ENCODE assay signal across 18 cellular contexts in genomic region chr3:193897288-193897687, GRCh38.
DNase-seq lines count a peak whose midpoint lies in the region; ATAC-seq and TF ChIP-seq lines count a peak whose summit lies in the region.
"Had no signal": no experiment of that assay in that cellular context is flagged by ENCODE, and none has a peak within 500 bp of the region (broad histone marks: within the 10 kb centered on the region; RNA-seq: fewer than 3 reads in every experiment).

No MANE protein-coding gene starts in this region.

- peaks cover 58% of the 10 kb centered on the region for H3K4me1 Mint-ChIP-seq in nephron
- H3K4me1 Mint-ChIP-seq: naive thymus-derived CD8-positive, alpha-beta T cell; stimulated activated naive CD8-positive, alpha-beta T cell treated with anti-CD3 and anti-CD28 coated beads, Interleukin-15, amount 100 ng/mL, for 72 hours had no signal

- H3K9me3 ChIP-seq in tibial nerve, result no peaks in the 10 kb centered on the region
- H3K9me3 ChIP-seq: breast epithelium had no signal

- peak overlapping the region; percentile 26 to 65 (median 62) for H3K27ac Mint-ChIP-seq in nephron
- H3K27ac Mint-ChIP-seq: naive thymus-derived CD8-positive, alpha-beta T cell had no signal

- no peak overlapping the region for H3K4me3 ChIP-seq in fibroblast of pulmonary artery (replicated peaks; ENCODE audit: low read depth, low read length)
- H3K4me3 ChIP-seq in tibial nerve, result peak overlapping the region in 1 of 4 donors; percentile 14
- H3K4me3 ChIP-seq: lung had no signal

- H3K27me3 Mint-ChIP-seq in nephron (ENCODE audit: low read depth), result peaks cover 8% of the 10 kb centered on the region
- H3K27me3 Mint-ChIP-seq: stimulated activated naive CD8-positive, alpha-beta T cell treated with anti-CD3 and anti-CD28 coated beads, Interleukin-15, amount 100 ng/mL, for 72 hours had no signal

- in situ Hi-C loops in ACHN (cut with HindIII; ENCODE audit: low pct_ligation_motif_present, low pct_unique_long_range_greater_than_20kb, low sequenced_read_pairs), result no loop called here

- DNase-seq in SK-N-DZ (ENCODE audit: low spot score) (peak; percentile 59), fibroblast of pulmonary artery (ENCODE audit: low read depth) (peak; percentile 11), tibial nerve (ENCODE audit: low spot score in 2 of 2) (peak; percentile 32 to 52), ACHN (no peak)
- no peak for DNase-seq in NK-92 treated with Interleukin-12 subunit alpha and Interleukin-12 subunit beta, amount 100 ng/mL, for 24 hours (lab: John Stamatoyannopoulos, UW)
- DNase-seq: activated CD8-positive, alpha-beta memory T cell treated with anti-CD3 and anti-CD28 coated beads for 24 hours; Kasumi-1; naive thymus-derived CD8-positive, alpha-beta T cell; NCI-H1417; NCI-H526 treated with DMSO at 0.1 percent for 48 hours; SIG-M5; stimulated activated naive CD8-positive, alpha-beta T cell treated with anti-CD3 and anti-CD28 coated beads, Interleukin-15, amount 100 ng/mL, for 72 hours had no signal

- H3K27ac ChIP-seq in tibial nerve, result peak overlapping the region in 3 of 4 donors; percentile 34 to 79 (median 73)
- H3K27ac ChIP-seq: epithelial cell of prostate had no signal

- no peaks in the 10 kb centered on the region for H3K36me3 Mint-ChIP-seq in nephron (ENCODE audit: low read depth)
- H3K36me3 Mint-ChIP-seq: naive thymus-derived CD8-positive, alpha-beta T cell had no signal

- H3K9me3 Mint-ChIP-seq in nephron, result peaks cover 3% of the 10 kb centered on the region
- H3K9me3 Mint-ChIP-seq: stimulated activated naive CD8-positive, alpha-beta T cell treated with anti-CD3 and anti-CD28 coated beads, Interleukin-15, amount 100 ng/mL, for 72 hours had no signal

- TF ChIP-seq POLR2A in tibial nerve (IDR thresholded peaks at IDR 0.05), result no peak

- no peaks in the 10 kb centered on the region for H3K36me3 ChIP-seq in tibial nerve
- H3K36me3 ChIP-seq: breast epithelium had no signal

- no peak for TF ChIP-seq CTCF in fibroblast of pulmonary artery (IDR thresholded peaks at IDR 0.05; ENCODE audit: low read length, missing control alignments)
- no peak for TF ChIP-seq CTCF in nephron (IDR thresholded peaks at IDR 0.05; ENCODE audit: unreplicated experiment in 3 of 3)
- TF ChIP-seq CTCF in tibial nerve (IDR thresholded peaks at IDR 0.05), result no peak

- ATAC-seq in HG03039 (IDR thresholded peaks at IDR 0.05; ENCODE audit: unreplicated experiment), result no peak
- ATAC-seq: activated CD4-positive, CD25-positive, alpha-beta regulatory T cell treated with anti-CD3 and anti-CD28 coated beads, Interleukin-2, amount 50 U/mL, for 24 hours; naive thymus-derived CD8-positive, alpha-beta T cell; stimulated activated naive CD8-positive, alpha-beta T cell treated with anti-CD3 and anti-CD28 coated beads, Interleukin-15, amount 100 ng/mL, for 72 hours had no signal

- H3K4me3 Mint-ChIP-seq in nephron, result peak overlapping the region in 1 of 3 experiments; percentile 42
- H3K4me3 Mint-ChIP-seq: naive thymus-derived CD8-positive, alpha-beta T cell; stimulated activated naive CD8-positive, alpha-beta T cell treated with anti-CD3 and anti-CD28 coated beads, Interleukin-15, amount 100 ng/mL, for 72 hours had no signal

- WGBS in tibial nerve, 2 donors, result 60 to 61% methylated on average over 10 of the region's 10 CpGs

- H3K4me1 ChIP-seq in tibial nerve, result peaks cover 0 to 48% (median 21%) of the 10 kb centered on the region in 4 donors
- H3K4me1 ChIP-seq: breast epithelium had no signal

- no peak for TF ChIP-seq EP300 in tibial nerve (IDR thresholded peaks at IDR 0.05)

- no peaks in the 10 kb centered on the region for H3K27me3 ChIP-seq in tibial nerve
- H3K27me3 ChIP-seq: breast epithelium had no signal

Comparison
In these comparisons a context has a peak if more than half of its experiments do, and no peak if none do; other contexts are left out.
1. DNase-seq: peak in SK-N-DZ (single experiment), fibroblast of pulmonary artery (single experiment) and tibial nerve (2 of 2); none in NK-92 treated with Interleukin-12 subunit alpha and Interleukin-12 subunit beta, amount 100 ng/mL, for 24 hours (single experiment) and ACHN (single experiment).